ENCODE assay signal across 1 cellular context in genomic region chr11:68309621-68310185, GRCh38.
TF ChIP-seq lines count a peak whose summit lies in the region.

No MANE protein-coding gene starts in this region.

TF ChIP-seq in HepG2, 621 proteins besides CTCF, POLR2A, EP300 and RAD21 (continued from another document and continues in another):
- no peak for TF ChIP-seq ELF1 (CRISPR knock-in tag; IDR thresholded peaks at IDR 0.05)
- TF ChIP-seq SSRP1 (CRISPR knock-in tag; IDR thresholded peaks at IDR 0.05), result no peak
- peak; percentile 81 for TF ChIP-seq TARDBP (CRISPR knock-in tag; IDR thresholded peaks at IDR 0.05)
- TF ChIP-seq AFF4 (CRISPR knock-in tag; IDR thresholded peaks at IDR 0.05), result no peak
- peak; percentile 65 for TF ChIP-seq ZFY (CRISPR knock-in tag; IDR thresholded peaks at IDR 0.05)
- peak; percentile 70 for TF ChIP-seq SOX5 (CRISPR knock-in tag; IDR thresholded peaks at IDR 0.05; ENCODE audit: borderline replicate concordance)
- TF ChIP-seq, protein P1, sequence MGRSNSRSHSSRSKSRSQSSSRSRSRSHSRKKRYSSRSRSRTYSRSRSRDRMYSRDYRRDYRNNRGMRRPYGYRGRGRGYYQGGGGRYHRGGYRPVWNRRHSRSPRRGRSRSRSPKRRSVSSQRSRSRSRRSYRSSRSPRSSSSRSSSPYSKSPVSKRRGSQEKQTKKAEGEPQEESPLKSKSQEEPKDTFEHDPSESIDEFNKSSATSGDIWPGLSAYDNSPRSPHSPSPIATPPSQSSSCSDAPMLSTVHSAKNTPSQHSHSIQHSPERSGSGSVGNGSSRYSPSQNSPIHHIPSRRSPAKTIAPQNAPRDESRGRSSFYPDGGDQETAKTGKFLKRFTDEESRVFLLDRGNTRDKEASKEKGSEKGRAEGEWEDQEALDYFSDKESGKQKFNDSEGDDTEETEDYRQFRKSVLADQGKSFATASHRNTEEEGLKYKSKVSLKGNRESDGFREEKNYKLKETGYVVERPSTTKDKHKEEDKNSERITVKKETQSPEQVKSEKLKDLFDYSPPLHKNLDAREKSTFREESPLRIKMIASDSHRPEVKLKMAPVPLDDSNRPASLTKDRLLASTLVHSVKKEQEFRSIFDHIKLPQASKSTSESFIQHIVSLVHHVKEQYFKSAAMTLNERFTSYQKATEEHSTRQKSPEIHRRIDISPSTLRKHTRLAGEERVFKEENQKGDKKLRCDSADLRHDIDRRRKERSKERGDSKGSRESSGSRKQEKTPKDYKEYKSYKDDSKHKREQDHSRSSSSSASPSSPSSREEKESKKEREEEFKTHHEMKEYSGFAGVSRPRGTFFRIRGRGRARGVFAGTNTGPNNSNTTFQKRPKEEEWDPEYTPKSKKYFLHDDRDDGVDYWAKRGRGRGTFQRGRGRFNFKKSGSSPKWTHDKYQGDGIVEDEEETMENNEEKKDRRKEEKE (IDR thresholded peaks at IDR 0.05), result no peak
- TF ChIP-seq ZBTB40 (IDR thresholded peaks at IDR 0.05), result no peak
- no peak for TF ChIP-seq ZBTB40 (CRISPR knock-in tag; IDR thresholded peaks at IDR 0.05)
- no peak for TF ChIP-seq E2F1 (CRISPR knock-in tag; IDR thresholded peaks at IDR 0.05)
- TF ChIP-seq ATF7 (IDR thresholded peaks at IDR 0.05), result no peak
- TF ChIP-seq ATF7 (CRISPR knock-in tag; IDR thresholded peaks at IDR 0.05), result no peak
- TF ChIP-seq GLI4 (CRISPR knock-in tag; IDR thresholded peaks at IDR 0.05; ENCODE audit: borderline replicate concordance), result no peak
- TF ChIP-seq LCORL (IDR thresholded peaks at IDR 0.05), result peak; percentile 50; the same call in 1 of the 2 replicates
- TF ChIP-seq LCORL (CRISPR knock-in tag; IDR thresholded peaks at IDR 0.05), result peak; percentile 65
- no peak for TF ChIP-seq NAIF1 (CRISPR knock-in tag; IDR thresholded peaks at IDR 0.05; ENCODE audit: borderline replicate concordance)
- TF ChIP-seq, protein P2, sequence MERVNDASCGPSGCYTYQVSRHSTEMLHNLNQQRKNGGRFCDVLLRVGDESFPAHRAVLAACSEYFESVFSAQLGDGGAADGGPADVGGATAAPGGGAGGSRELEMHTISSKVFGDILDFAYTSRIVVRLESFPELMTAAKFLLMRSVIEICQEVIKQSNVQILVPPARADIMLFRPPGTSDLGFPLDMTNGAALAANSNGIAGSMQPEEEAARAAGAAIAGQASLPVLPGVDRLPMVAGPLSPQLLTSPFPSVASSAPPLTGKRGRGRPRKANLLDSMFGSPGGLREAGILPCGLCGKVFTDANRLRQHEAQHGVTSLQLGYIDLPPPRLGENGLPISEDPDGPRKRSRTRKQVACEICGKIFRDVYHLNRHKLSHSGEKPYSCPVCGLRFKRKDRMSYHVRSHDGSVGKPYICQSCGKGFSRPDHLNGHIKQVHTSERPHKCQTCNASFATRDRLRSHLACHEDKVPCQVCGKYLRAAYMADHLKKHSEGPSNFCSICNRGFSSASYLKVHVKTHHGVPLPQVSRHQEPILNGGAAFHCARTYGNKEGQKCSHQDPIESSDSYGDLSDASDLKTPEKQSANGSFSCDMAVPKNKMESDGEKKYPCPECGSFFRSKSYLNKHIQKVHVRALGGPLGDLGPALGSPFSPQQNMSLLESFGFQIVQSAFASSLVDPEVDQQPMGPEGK (CRISPR knock-in tag; IDR thresholded peaks at IDR 0.05), result peak; percentile 65
- TF ChIP-seq, protein P3, sequence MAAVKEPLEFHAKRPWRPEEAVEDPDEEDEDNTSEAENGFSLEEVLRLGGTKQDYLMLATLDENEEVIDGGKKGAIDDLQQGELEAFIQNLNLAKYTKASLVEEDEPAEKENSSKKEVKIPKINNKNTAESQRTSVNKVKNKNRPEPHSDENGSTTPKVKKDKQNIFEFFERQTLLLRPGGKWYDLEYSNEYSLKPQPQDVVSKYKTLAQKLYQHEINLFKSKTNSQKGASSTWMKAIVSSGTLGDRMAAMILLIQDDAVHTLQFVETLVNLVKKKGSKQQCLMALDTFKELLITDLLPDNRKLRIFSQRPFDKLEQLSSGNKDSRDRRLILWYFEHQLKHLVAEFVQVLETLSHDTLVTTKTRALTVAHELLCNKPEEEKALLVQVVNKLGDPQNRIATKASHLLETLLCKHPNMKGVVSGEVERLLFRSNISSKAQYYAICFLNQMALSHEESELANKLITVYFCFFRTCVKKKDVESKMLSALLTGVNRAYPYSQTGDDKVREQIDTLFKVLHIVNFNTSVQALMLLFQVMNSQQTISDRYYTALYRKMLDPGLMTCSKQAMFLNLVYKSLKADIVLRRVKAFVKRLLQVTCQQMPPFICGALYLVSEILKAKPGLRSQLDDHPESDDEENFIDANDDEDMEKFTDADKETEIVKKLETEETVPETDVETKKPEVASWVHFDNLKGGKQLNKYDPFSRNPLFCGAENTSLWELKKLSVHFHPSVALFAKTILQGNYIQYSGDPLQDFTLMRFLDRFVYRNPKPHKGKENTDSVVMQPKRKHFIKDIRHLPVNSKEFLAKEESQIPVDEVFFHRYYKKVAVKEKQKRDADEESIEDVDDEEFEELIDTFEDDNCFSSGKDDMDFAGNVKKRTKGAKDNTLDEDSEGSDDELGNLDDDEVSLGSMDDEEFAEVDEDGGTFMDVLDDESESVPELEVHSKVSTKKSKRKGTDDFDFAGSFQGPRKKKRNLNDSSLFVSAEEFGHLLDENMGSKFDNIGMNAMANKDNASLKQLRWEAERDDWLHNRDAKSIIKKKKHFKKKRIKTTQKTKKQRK (IDR thresholded peaks at IDR 0.05; ENCODE audit: low read length), result no peak
- 0 out of 2 replicates have a peak, but pooled peaks have one; percentile 24 for TF ChIP-seq KLF11 (CRISPR knock-in tag; IDR thresholded peaks at IDR 0.05)
- peak; percentile 66 for TF ChIP-seq SAP130 (CRISPR knock-in tag; IDR thresholded peaks at IDR 0.05; ENCODE audit: low read depth)
- no peak for TF ChIP-seq MAF1 (CRISPR knock-in tag; IDR thresholded peaks at IDR 0.05; ENCODE audit: borderline replicate concordance)
- TF ChIP-seq FOXJ3 (CRISPR knock-in tag; IDR thresholded peaks at IDR 0.05; ENCODE audit: borderline replicate concordance), result peak; percentile 54; the same call in 1 of the 2 replicates
- no peak for TF ChIP-seq FOSL1 (CRISPR knock-in tag; IDR thresholded peaks at IDR 0.05; ENCODE audit: borderline replicate concordance)
- no peak for TF ChIP-seq ATF5 (CRISPR knock-in tag; IDR thresholded peaks at IDR 0.05; ENCODE audit: low read depth)
- no peak for TF ChIP-seq ZNF577 (CRISPR knock-in tag; IDR thresholded peaks at IDR 0.05; ENCODE audit: borderline replicate concordance, low read depth)
- TF ChIP-seq CENPX (CRISPR knock-in tag; IDR thresholded peaks at IDR 0.05), result no peak
- TF ChIP-seq ZNF329 (CRISPR knock-in tag; IDR thresholded peaks at IDR 0.05; ENCODE audit: low read depth), result no peak
- TF ChIP-seq SALL1 (CRISPR knock-in tag; IDR thresholded peaks at IDR 0.05), result peak; percentile 63
- 0 out of 2 replicates have a peak, but pooled peaks have one; percentile 38 for TF ChIP-seq ZSCAN12 (CRISPR knock-in tag; IDR thresholded peaks at IDR 0.05)
- no peak for TF ChIP-seq ZNF615 (CRISPR knock-in tag; IDR thresholded peaks at IDR 0.05; ENCODE audit: borderline replicate concordance)
- no peak for TF ChIP-seq ELF4 (CRISPR knock-in tag; IDR thresholded peaks at IDR 0.05; ENCODE audit: borderline replicate concordance)
- no peak for TF ChIP-seq GMEB1 (CRISPR knock-in tag; IDR thresholded peaks at IDR 0.05; ENCODE audit: borderline replicate concordance)
